9 cellular contexts compared by ENCODE assay signal in the genomic region with DNA sequence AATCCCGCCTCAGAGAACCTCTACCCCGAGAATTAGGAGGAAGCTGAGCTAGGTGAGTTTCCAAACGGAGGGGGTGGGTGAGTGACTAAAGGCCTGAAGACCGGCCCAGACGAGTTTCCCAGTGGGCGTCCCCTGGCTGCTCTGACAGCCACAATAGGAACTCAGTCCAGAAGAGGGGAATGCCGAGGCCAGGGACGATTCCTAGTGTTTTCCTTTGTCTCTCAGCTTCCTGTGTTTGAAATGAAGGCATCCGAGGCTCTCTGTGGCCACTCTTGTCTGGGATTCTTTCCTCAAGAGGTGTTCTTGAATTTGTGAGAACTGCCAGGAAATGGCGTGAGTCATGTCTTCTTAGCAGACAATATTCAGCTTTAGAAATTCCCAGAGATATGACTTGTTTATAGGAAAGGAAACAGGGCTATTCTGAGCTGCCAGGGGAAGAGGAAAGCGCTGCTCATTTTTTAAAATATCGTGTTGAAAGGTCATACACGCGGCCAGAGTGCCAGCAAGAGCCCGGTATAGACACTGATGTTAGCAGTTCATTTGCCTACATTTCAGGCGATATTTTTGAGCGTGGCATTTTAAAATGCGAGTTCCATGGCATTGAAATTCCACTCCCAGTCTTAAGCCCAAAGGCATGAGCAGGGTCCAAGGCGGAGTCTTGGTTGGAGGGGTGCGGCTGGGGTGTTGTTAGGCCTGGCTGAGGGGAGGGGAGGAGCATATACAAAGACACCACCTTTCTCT.
DNase-seq lines count a peak whose midpoint lies in the region; ATAC-seq and TF ChIP-seq lines count a peak whose summit lies in the region.
"Had no signal": no experiment of that assay in that cellular context is flagged by ENCODE, and none has a peak within 500 bp of the region (broad histone marks: within the 10 kb centered on the region; RNA-seq: fewer than 3 reads in every experiment).

No MANE protein-coding gene starts in this region.

- peaks cover 2% of the 10 kb centered on the region for H3K9me3 Mint-ChIP-seq in activated naive CD8-positive, alpha-beta T cell treated with anti-CD3 and anti-CD28 coated beads for 36 hours

- peaks cover 77% of the 10 kb centered on the region for H3K4me1 ChIP-seq in ACC112 (ENCODE audit: control insufficient read depth, insufficient read depth, low read length, unreplicated experiment)
- H3K4me1 ChIP-seq in left ventricle myocardium inferior = peaks cover 72% of the 10 kb centered on the region

- H3K27ac ChIP-seq in ACC112 (ENCODE audit: low read depth, low read length) (peak overlapping the region; percentile 99), left ventricle myocardium inferior (replicated peaks) (peak overlapping the region; percentile 93)

- no peaks in the 10 kb centered on the region for H3K27me3 Mint-ChIP-seq in activated naive CD8-positive, alpha-beta T cell treated with anti-CD3 and anti-CD28 coated beads for 36 hours
- H3K27me3 Mint-ChIP-seq: naive thymus-derived CD4-positive, alpha-beta T cell had no signal

- peak; percentile 94 for DNase-seq in LHCN-M2 (ENCODE audit: low read depth)
- no peak for DNase-seq in activated naive CD8-positive, alpha-beta T cell treated with anti-CD3 and anti-CD28 coated beads for 36 hours
- peak; percentile 53 for DNase-seq in left ventricle myocardium inferior
- DNase-seq in retina = peak; percentile 56
- no peak for DNase-seq in OCI-M1 (lab: John Stamatoyannopoulos, UW)
- DNase-seq in NCI-H2171 (lab: John Stamatoyannopoulos, UW) = no peak

- TF ChIP-seq CTCF in left ventricle myocardium inferior (IDR thresholded peaks at IDR 0.05; ENCODE audit: borderline replicate concordance) = no peak

- intact Hi-C loops in left ventricle myocardium inferior (cut with micrococcal nuclease) = loop anchor here (10.0 kb wide), 1 partner anchor 170 kb away; the partner anchor contains the start of gene KLF7

- no peaks in the 10 kb centered on the region for H3K79me2 ChIP-seq in ACC112 (ENCODE audit: control insufficient read depth, insufficient read depth, low read length, unreplicated experiment)

- no peaks in the 10 kb centered on the region for H3K36me3 ChIP-seq in ACC112 (ENCODE audit: insufficient read depth, low read length)
- H3K36me3 ChIP-seq in left ventricle myocardium inferior = no peaks in the 10 kb centered on the region

- H3K4me1 Mint-ChIP-seq in activated naive CD8-positive, alpha-beta T cell treated with anti-CD3 and anti-CD28 coated beads for 36 hours = peaks cover 52% of the 10 kb centered on the region

- H3K27ac Mint-ChIP-seq in activated naive CD8-positive, alpha-beta T cell treated with anti-CD3 and anti-CD28 coated beads for 36 hours = peak overlapping the region; percentile 50

- ATAC-seq in GM19395 (IDR thresholded peaks at IDR 0.05; ENCODE audit: unreplicated experiment) = peak; percentile 26
- ATAC-seq: naive thymus-derived CD4-positive, alpha-beta T cell had no signal

- H3K4me3 ChIP-seq in ACC112 (ENCODE audit: low read depth, low read length) (peak overlapping the region; percentile 66), left ventricle myocardium inferior (peak overlapping the region; percentile 52)

- no peaks in the 10 kb centered on the region for H3K36me3 Mint-ChIP-seq in activated naive CD8-positive, alpha-beta T cell treated with anti-CD3 and anti-CD28 coated beads for 36 hours

- H3K27me3 ChIP-seq in ACC112 (ENCODE audit: insufficient read depth, low read length) (no peaks in the 10 kb centered on the region), left ventricle myocardium inferior (ENCODE audit: low read depth) (no peaks in the 10 kb centered on the region)

- no peak overlapping the region for H3K4me3 Mint-ChIP-seq in activated naive CD8-positive, alpha-beta T cell treated with anti-CD3 and anti-CD28 coated beads for 36 hours

- no peaks in the 10 kb centered on the region for H3K9me3 ChIP-seq in left ventricle myocardium inferior (replicated peaks)

- peak overlapping the region; percentile 5 for H2AFZ ChIP-seq in ACC112 (ENCODE audit: low read length, unreplicated experiment)

Comparison
In these comparisons a context has a peak if more than half of its experiments do, and no peak if none do; other contexts are left out.
1. DNase-seq: peak in LHCN-M2 (single experiment), left ventricle myocardium inferior (single experiment) and retina (single experiment); none in activated naive CD8-positive, alpha-beta T cell treated with anti-CD3 and anti-CD28 coated beads for 36 hours (single experiment), OCI-M1 (single experiment) and NCI-H2171 (single experiment).